In the genomic region with DNA sequence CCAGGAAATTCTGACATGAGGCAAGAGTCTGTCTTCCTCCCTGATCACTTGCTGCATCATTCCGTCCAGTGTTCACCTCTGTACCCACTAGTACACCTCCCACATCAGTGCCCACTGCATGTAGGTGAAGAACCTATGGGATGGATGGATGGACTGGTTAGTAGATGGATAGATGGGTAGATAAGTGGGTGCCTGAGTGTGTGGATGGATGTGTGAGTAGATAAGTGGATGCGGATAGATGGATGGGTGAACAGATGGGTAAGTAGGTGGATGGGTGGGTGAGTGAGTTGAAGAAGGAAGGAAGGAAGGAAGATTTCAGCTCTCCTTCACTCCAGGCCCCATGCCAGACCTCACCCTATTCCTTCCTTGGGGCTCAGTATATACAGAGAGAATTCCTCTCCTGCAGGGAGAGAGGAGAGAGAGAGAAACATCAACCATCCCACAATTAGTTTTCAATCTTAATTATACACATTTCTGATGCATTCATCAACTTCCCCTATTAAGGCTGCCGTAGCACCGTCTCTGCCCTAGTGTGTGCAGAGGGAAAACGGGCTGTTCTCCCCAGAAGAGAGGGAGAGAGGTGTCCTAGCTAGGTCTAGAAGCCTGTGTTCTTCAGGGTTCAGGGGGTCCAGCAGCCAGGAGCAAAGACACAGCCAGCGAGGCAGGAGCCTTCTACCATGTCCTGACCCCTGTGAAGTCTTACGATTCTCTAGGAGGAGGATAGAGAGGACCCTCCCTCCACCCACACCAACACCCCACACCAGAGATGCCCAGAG, we compare ENCODE assay signal across 24 cellular contexts.
"Had no signal": no experiment of that assay in that cellular context is flagged by ENCODE, and none has a peak within 500 bp of the region (broad histone marks: within the 10 kb centered on the region; RNA-seq: fewer than 3 reads in every experiment).

No MANE protein-coding gene starts in this region.

- H2AFZ ChIP-seq: PC-9 had no signal

- H3K36me3 ChIP-seq: MG63, Peyer's patch, SJSA1 had no signal

- H3K9me3 ChIP-seq: Peyer's patch, SJSA1 had no signal

- DNase-seq: IMR-90, Karpas-422, KG1, NCI-H1092, NCI-H1105 treated with DMSO at 0.1 percent for 48 hours, NCI-H1417 treated with DMSO at 0.1 percent for 48 hours, NCI-H146, NCI-H1694 treated with DMSO at 0.1 percent for 48 hours, NCI-H1930, NCI-H2081, NCI-H2107, NCI-H2227 treated with DMSO at 0.1 percent for 48 hours, NCI-H524, NCI-H69, NCI-H774, OCI-M1, PC-9, Peyer's patch, Right ventricle myocardium superior, RPMI8226, SIG-M5 had no signal

- H3K27ac ChIP-seq: PC-9, Peyer's patch, SJSA1, SK-N-MC had no signal

- H3K4me3 ChIP-seq: MG63, PC-9, Peyer's patch, SJSA1, SK-N-MC had no signal

- H3K4me1 ChIP-seq: Peyer's patch, SJSA1 had no signal

- H3K27me3 ChIP-seq: MG63, Peyer's patch, SJSA1 had no signal

- H3K4me2 ChIP-seq: PC-9 had no signal
